Comparison of ENCODE assay signal across 16 cellular contexts in the genomic region with DNA sequence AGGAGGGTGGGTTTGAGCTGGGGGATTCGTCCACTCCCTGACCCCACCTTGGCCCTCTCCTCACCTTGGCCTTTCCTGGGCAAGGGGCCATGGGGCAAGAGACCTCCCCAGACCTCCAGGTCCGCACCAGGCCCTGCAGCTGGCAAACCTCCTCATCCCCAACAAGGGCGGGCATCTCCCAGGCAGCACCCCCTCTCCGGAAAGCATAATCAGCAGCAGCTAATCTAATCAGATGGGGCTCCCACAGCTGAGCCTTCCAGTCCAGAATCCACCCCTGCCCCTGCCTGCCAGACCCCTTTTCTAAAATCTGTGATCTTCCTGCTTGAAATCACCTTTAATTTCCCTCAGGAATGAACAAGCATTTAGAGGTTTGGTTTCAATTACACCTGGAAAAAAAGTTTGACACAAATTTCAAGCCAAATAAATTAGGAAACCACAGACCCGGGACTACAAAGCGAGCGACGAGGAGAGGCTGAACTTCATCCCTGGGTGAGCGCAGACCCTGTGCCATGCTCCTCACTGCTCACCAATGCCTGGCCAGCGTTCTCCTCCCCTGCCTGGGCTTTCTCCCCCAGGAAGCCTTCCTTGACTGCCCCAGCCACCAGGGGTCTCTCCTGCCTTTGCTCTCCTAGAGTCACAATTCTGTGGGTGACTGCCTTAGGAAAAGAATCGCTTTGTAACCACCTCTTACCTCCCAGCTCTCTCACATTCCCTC.
DNase-seq lines count a peak whose midpoint lies in the region; ATAC-seq and TF ChIP-seq lines count a peak whose summit lies in the region.
"Had no signal": no experiment of that assay in that cellular context is flagged by ENCODE, and none has a peak within 500 bp of the region (broad histone marks: within the 10 kb centered on the region; RNA-seq: fewer than 3 reads in every experiment).

No MANE protein-coding gene starts in this region.

- no peaks in the 10 kb centered on the region for H3K4me1 ChIP-seq in endodermal cell (ENCODE audit: control insufficient read depth, insufficient read depth, low read length)
- peaks cover 0 to 3% of the 10 kb centered on the region in 2 donors for H3K4me1 ChIP-seq in left lung
- H3K4me1 ChIP-seq: psoas muscle had no signal

- H3K4me1 Mint-ChIP-seq in endodermal cell: no peaks in the 10 kb centered on the region
- H3K4me1 Mint-ChIP-seq: activated naive CD8-positive, alpha-beta T cell treated with anti-CD3 and anti-CD28 coated beads, Interleukin-2, amount 50 U/mL, for 24 hours; central memory CD8-positive, alpha-beta T cell had no signal

- H3K9me3 Mint-ChIP-seq in endodermal cell: no peaks in the 10 kb centered on the region
- H3K9me3 Mint-ChIP-seq: activated naive CD8-positive, alpha-beta T cell treated with anti-CD3 and anti-CD28 coated beads, Interleukin-2, amount 50 U/mL, for 24 hours; central memory CD8-positive, alpha-beta T cell had no signal

- H3K9ac ChIP-seq in endodermal cell (ENCODE audit: extremely low read depth, low read length, poor library complexity, severe bottlenecking): no peak overlapping the region

- H3K4me3 ChIP-seq in endodermal cell (ENCODE audit: low read length) (no peak overlapping the region), retinal pigment epithelial cell (ENCODE audit: low read length) (no peak overlapping the region), left lung (no peak overlapping the region)
- H3K4me3 ChIP-seq: psoas muscle, thyroid gland had no signal

- no peaks in the 10 kb centered on the region for H3K27me3 Mint-ChIP-seq in endodermal cell (ENCODE audit: insufficient read depth)
- H3K27me3 Mint-ChIP-seq: central memory CD8-positive, alpha-beta T cell had no signal

- no peaks in the 10 kb centered on the region for H3K27me3 ChIP-seq in endodermal cell (ENCODE audit: control insufficient read depth, insufficient read depth, low read length, poor library complexity, severe bottlenecking)
- H3K27me3 ChIP-seq in left lung: no peaks in the 10 kb centered on the region
- H3K27me3 ChIP-seq: thyroid gland had no signal

- intact Hi-C loops in left lung (cut with DNase I): no loop called here

- no peak overlapping the region for H3K27ac Mint-ChIP-seq in endodermal cell
- H3K27ac Mint-ChIP-seq: activated naive CD8-positive, alpha-beta T cell treated with anti-CD3 and anti-CD28 coated beads, Interleukin-2, amount 50 U/mL, for 24 hours had no signal

- 71 to 82% methylated on average over 8 to 11 of the region's 11 CpGs for WGBS in endodermal cell (ENCODE audit: insufficient coverage in 1 of 2, insufficient read length in 1 of 2), 2 experiments

- DNase-seq in NCI-H748 (lab: John Stamatoyannopoulos, UW; ENCODE audit: unreplicated experiment) (peak; percentile 13), NCI-H748 treated with DMSO at 0.1 percent for 48 hours (lab: John Stamatoyannopoulos, UW) (no peak), NAMALWA (ENCODE audit: low spot score) (peak; percentile 9), endodermal cell (peak; percentile 85), retinal pigment epithelial cell (ENCODE audit: low read depth) (no peak), KG1 (lab: John Stamatoyannopoulos, UW) (no peak), left lung (no peak)
- no peak for DNase-seq in activated CD4-positive, CD25-positive, alpha-beta regulatory T cell (lab: John Stamatoyannopoulos, UW)
- DNase-seq: activated CD4-positive, alpha-beta T cell treated with anti-CD3 and anti-CD28 coated beads for 4 hours; activated naive CD8-positive, alpha-beta T cell treated with anti-CD3 and anti-CD28 coated beads, Interleukin-2, amount 50 U/mL, for 24 hours; activated T-cell treated with anti-CD3 and anti-CD28 coated beads, Interleukin-2, amount 50 U/mL, for 1 hour; NCI-H1930; psoas muscle; T-helper 1 cell; thyroid gland had no signal

- H3K9me3 ChIP-seq in endodermal cell (ENCODE audit: control insufficient read depth, low read length) (no peaks in the 10 kb centered on the region), left lung (no peaks in the 10 kb centered on the region)
- H3K9me3 ChIP-seq: psoas muscle, thyroid gland had no signal

- H3K27ac ChIP-seq in endodermal cell (ENCODE audit: low read depth, low read length): no peak overlapping the region
- no peak overlapping the region for H3K27ac ChIP-seq in left lung
- H3K27ac ChIP-seq: psoas muscle, thyroid gland had no signal

- peak; percentile 74 for TF ChIP-seq CTCF in endodermal cell (conservative IDR thresholded peaks at IDR 0.05)
- TF ChIP-seq CTCF in retinal pigment epithelial cell (conservative IDR thresholded peaks at IDR 0.05; ENCODE audit: low read depth, low read length): peak; percentile 48
- no peak for TF ChIP-seq CTCF in left lung (IDR thresholded peaks at IDR 0.05)

- H3K36me3 ChIP-seq in endodermal cell (ENCODE audit: control insufficient read depth, insufficient read depth, low read length): no peaks in the 10 kb centered on the region
- H3K36me3 ChIP-seq in left lung: no peaks in the 10 kb centered on the region
- H3K36me3 ChIP-seq: thyroid gland had no signal

- H3K4me3 Mint-ChIP-seq in endodermal cell: no peak overlapping the region
- H3K4me3 Mint-ChIP-seq: activated naive CD8-positive, alpha-beta T cell treated with anti-CD3 and anti-CD28 coated beads, Interleukin-2, amount 50 U/mL, for 24 hours; central memory CD8-positive, alpha-beta T cell had no signal

- no peaks in the 10 kb centered on the region for H3K36me3 Mint-ChIP-seq in endodermal cell (ENCODE audit: low read depth)

- no peak for ATAC-seq in left lung
- ATAC-seq: activated naive CD8-positive, alpha-beta T cell treated with anti-CD3 and anti-CD28 coated beads, Interleukin-2, amount 50 U/mL, for 24 hours; psoas muscle had no signal

Comparison
In these comparisons a context has a peak if more than half of its experiments do, and no peak if none do; other contexts are left out.
1. DNase-seq: peak in NCI-H748 (single experiment), NAMALWA (single experiment) and endodermal cell (single experiment); none in NCI-H748 treated with DMSO at 0.1 percent for 48 hours (single experiment), retinal pigment epithelial cell (single experiment), KG1 (single experiment), left lung (0 of 2) and activated CD4-positive, CD25-positive, alpha-beta regulatory T cell (0 of 4).
2. CTCF ChIP-seq: peak in endodermal cell (single experiment) and retinal pigment epithelial cell (single experiment); none in left lung (0 of 2).